In genomic region chr10:125056161-125057132, GRCh38 we compare ENCODE assay signal across 9 cellular contexts.
A peak's percentile ranks its signal among the peaks of the same experiment; 100 is the strongest.
DNase-seq lines count a peak whose midpoint lies in the region; ATAC-seq and TF ChIP-seq lines count a peak whose summit lies in the region.
"Had no signal": no experiment of that assay in that cellular context is flagged by ENCODE, and none has a peak within 500 bp of the region (broad histone marks: within the 10 kb centered on the region; RNA-seq: fewer than 3 reads in every experiment).

No MANE protein-coding gene starts in this region.

- H3K27ac ChIP-seq in SJSA1 (peak overlapping the region; percentile 75), ectodermal cell (ENCODE audit: insufficient read depth, low read depth, low read length, poor library complexity, severe bottlenecking) (peak overlapping the region; percentile 92), testis (peak overlapping the region; percentile 91 to 92)

- intact Hi-C loops in testis (cut with DNase I; ENCODE audit: low total_unique reads): loop anchor here (5.0 to 10.0 kb wide), 2 partner anchors 106 to 142 kb away; partner anchors contain the start of gene CTBP2

- no peak for ATAC-seq in HG03139 (IDR thresholded peaks at IDR 0.05; ENCODE audit: unreplicated experiment)
- ATAC-seq: T-cell had no signal

- 91% methylated on average over 21 of the region's 21 CpGs for WGBS in ectodermal cell, 2 experiments
- WGBS in testis, 2 donors: 76 to 85% methylated on average over 17 to 21 of the region's 21 CpGs

- H3K9me3 ChIP-seq in SJSA1 (replicated peaks) (no peaks in the 10 kb centered on the region), ectodermal cell (ENCODE audit: control insufficient read depth, low read length) (no peaks in the 10 kb centered on the region), mucosa of stomach (ENCODE audit: control insufficient read depth, low read length) (no peaks in the 10 kb centered on the region), testis (no peaks in the 10 kb centered on the region)

- H3K36me3 ChIP-seq in SJSA1: peaks cover 18% of the 10 kb centered on the region
- no peaks in the 10 kb centered on the region for H3K36me3 ChIP-seq in ectodermal cell (ENCODE audit: control insufficient read depth, insufficient read depth, low read length)
- H3K36me3 ChIP-seq in mucosa of stomach (ENCODE audit: control insufficient read depth, insufficient read depth, low read length): no peaks in the 10 kb centered on the region
- H3K36me3 ChIP-seq in testis (ENCODE audit: low read depth, missing control alignments): no peaks in the 10 kb centered on the region

- DNase-seq in SJSA1 (ENCODE audit: low read depth in 1 of 2, low spot score in 2 of 2) (no peak), testis (no peak), activated T-cell treated with anti-CD3 and anti-CD28 coated beads for 4 hours (no peak), SIG-M5 treated with dmso at 0.1 percent for 504 hours (lab: John Stamatoyannopoulos, UW; ENCODE audit: unreplicated experiment) (no peak)
- no peak for DNase-seq in stimulated activated CD4-positive, alpha-beta T cell treated with anti-CD3 and anti-CD28 coated beads, Interleukin-4, amount 100 ng/mL, for 4 hours

- H3K4me3 ChIP-seq in SJSA1 (no peak overlapping the region), ectodermal cell (ENCODE audit: insufficient read depth, low read depth, low read length) (no peak overlapping the region), mucosa of stomach (ENCODE audit: low read length) (no peak overlapping the region), testis (no peak overlapping the region)

- TF ChIP-seq CTCF in testis (IDR thresholded peaks at IDR 0.05): no peak

- H3K9ac ChIP-seq in mucosa of stomach (ENCODE audit: low read length): peak overlapping the region; percentile 52

- no peaks in the 10 kb centered on the region for H3K27me3 ChIP-seq in SJSA1 (replicated peaks)
- H3K27me3 ChIP-seq in ectodermal cell (ENCODE audit: control insufficient read depth, insufficient read depth, low read length, poor library complexity, severe bottlenecking): no peaks in the 10 kb centered on the region
- no peaks in the 10 kb centered on the region for H3K27me3 ChIP-seq in mucosa of stomach (ENCODE audit: control insufficient read depth, insufficient read depth, low read length)
- H3K27me3 ChIP-seq in testis: no peaks in the 10 kb centered on the region

- no peak for TF ChIP-seq POLR2A in testis (IDR thresholded peaks at IDR 0.05)

- H3K4me1 ChIP-seq in SJSA1 (replicated peaks) (peaks cover 44% of the 10 kb centered on the region), ectodermal cell (ENCODE audit: control insufficient read depth, insufficient read depth, low read length) (peaks cover 50% of the 10 kb centered on the region), mucosa of stomach (ENCODE audit: control insufficient read depth, insufficient read depth, low read length) (peaks cover 47% of the 10 kb centered on the region), testis (peaks cover 62% of the 10 kb centered on the region)
